ENCODE assay signal across 8 cellular contexts in the genomic region with DNA sequence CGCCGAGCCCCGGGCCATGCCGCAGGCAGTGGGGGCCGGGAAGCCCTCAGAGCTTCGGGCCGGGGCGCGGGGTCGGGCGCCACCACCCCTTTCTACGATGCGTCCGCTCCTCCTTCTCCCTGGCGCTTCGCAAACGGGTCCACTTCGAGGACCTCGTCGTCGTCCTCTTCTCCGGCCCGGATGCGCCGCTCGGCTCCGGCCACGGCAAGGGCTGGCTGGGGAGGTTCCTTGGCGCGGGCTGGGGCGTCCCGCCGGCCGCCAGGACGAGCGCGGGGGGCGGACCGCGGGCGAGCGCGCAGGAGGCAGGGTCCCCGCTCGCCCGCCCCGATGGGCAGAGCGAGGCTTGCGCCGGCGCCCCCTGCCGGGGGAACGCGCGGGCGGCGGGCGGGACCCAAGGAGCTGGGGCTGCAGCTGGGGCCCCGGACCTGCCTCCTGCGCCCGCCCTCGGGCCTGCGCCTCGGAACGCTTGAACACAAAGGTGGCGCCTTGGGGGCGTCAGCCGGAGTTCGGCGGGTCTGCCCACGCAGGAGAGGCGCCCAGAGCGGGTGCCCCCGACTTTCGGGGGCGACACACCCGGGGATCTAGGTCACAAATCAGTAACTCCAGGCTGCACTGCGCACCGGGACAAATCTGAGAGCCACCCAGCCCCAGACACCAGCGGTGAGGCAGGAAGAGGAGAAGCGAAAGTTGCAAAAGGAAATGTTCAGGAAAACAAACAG. TPM values are rescaled to one million over a fixed set of nuclear protein-coding genes. Genes with fewer than 3 reads are reported as not detected.
DNase-seq lines count a peak whose midpoint lies in the region; ATAC-seq, FAIRE-seq and TF ChIP-seq lines count a peak whose summit lies in the region.

A gene (minus strand): TSS at position 283 of the 719 bp plus-strand sequence.

- H3K27ac ChIP-seq in K562 (ENCODE audit: extremely low read depth, low read depth, low read length) = peak within 1 kb of the TSS; percentile 79

- POLR2A ChIA-PET in K562 (lab: Yijun Ruan, JAX) = interaction anchor here (0.5 to 1.4 kb wide), 5 partner anchors 9 to 173 kb away, joined by 3 to 6 read pairs (median 4); no protein-coding TSS in a partner anchor

- peaks cover 21% of the 10 kb centered on the region for H3K4me1 Mint-ChIP-seq in HFFc6 (ENCODE audit: low read depth)

- H2AFZ ChIP-seq in K562 (ENCODE audit: low read depth, low read length) = peak within 1 kb of the TSS; percentile 93

- peaks cover 5% of the 10 kb centered on the region; the same call in 1 of the 2 replicates for H3K36me3 Mint-ChIP-seq in HFFc6 (ENCODE audit: low read depth)

- H3K4me1 ChIP-seq in K562 (replicated peaks in 1 of 2; ENCODE audit: control insufficient read depth in 2 of 2, insufficient read depth in 2 of 2, low read length in 2 of 2) = peaks cover 16 to 28% of the 10 kb centered on the region in 2 experiments; a peak in 4 of 5 replicates

- peak; percentile 77 for ATAC-seq in K562
- ATAC-seq in HG02970 (IDR thresholded peaks at IDR 0.05; ENCODE audit: low FRiP score, unreplicated experiment) = no peak
- ATAC-seq in GM19324 (IDR thresholded peaks at IDR 0.05; ENCODE audit: low FRiP score, unreplicated experiment) = no peak

- H3K27me3 Mint-ChIP-seq in HFFc6 (ENCODE audit: insufficient read depth) = peaks cover 31% of the 10 kb centered on the region

- peak; percentile 47; the same call in 1 of the 2 replicates for TF ChIP-seq POLR2A in K562 (conservative IDR thresholded peaks at IDR 0.05)

- no TSS peak for BruUV-seq in K562 (replicated peaks; lab: Mats Ljungman, UMichigan)

- TF ChIP-seq RAD21 in K562 (CRISPR knock-in tag; conservative IDR thresholded peaks at IDR 0.05 in 1 of 2, IDR thresholded peaks at IDR 0.05 in 1 of 2) = peak; percentile 72 to 87

- H3K9me3 ChIP-seq in K562 (replicated peaks; ENCODE audit: control insufficient read depth, insufficient read depth, low read depth, low read length) (peaks cover 4% of the 10 kb centered on the region; the same call in 1 of the 2 replicates), iPS-18c (ENCODE audit: control insufficient read depth, insufficient read depth, low read length) (peaks cover 4% of the 10 kb centered on the region)

- in situ Hi-C loops in K562 (cut with MboI) = loop anchor here (5.0 to 10.0 kb wide), 2 partner anchors 38 to 185 kb away; no protein-coding TSS in a partner anchor

- H3K9me1 ChIP-seq in K562 (ENCODE audit: control insufficient read depth, insufficient read depth, low read length) = no peaks in the 10 kb centered on the region

- DNase-seq in DMS153 treated with DMSO at 0.1 percent for 48 hours (lab: John Stamatoyannopoulos, UW; ENCODE audit: unreplicated experiment) (peak; percentile 44), HFFc6 (no peak), SHP77 (lab: John Stamatoyannopoulos, UW) (peak; percentile 67 to 68), K562 (ENCODE audit: extremely low read depth in 1 of 4, low spot score in 3 of 4) (peak; percentile 88 to 91 (median 90)), smooth muscle cell of the brain vasculature (ENCODE audit: low read depth, low spot score) (peak; percentile 29)

- WGBS in K562 (ENCODE audit: insufficient coverage, low coverage, missing lambda C conversion rate) = 2% methylated on average over 54 of the region's 81 CpGs

- TF ChIP-seq CTCF in HFFc6 (IDR thresholded peaks at IDR 0.05) (peak; percentile 73), K562 (IDR thresholded peaks at IDR 0.05 in 2 of 3, conservative IDR thresholded peaks at IDR 0.05 in 1 of 3; ENCODE audit: insufficient read depth in 2 of 3, low read depth in 1 of 3, low read length in 3 of 3) (peak; percentile 54 to 84 (median 78))

- H3K36me3 ChIP-seq in K562 (ENCODE audit: control insufficient read depth, insufficient read depth, low read length) = no peaks in the 10 kb centered on the region

- H3K9ac ChIP-seq in K562 (ENCODE audit: insufficient read depth in 1 of 2, low read depth in 2 of 2, low read length in 2 of 2) = peak within 1 kb of the TSS; percentile 73 to 95

- H4K20me1 ChIP-seq in K562 (replicated peaks; ENCODE audit: control insufficient read depth, insufficient read depth, low read length) = no peaks in the 10 kb centered on the region

- no peak within 1 kb of the TSS for H3K27ac Mint-ChIP-seq in HFFc6

- peak within 1 kb of the TSS; percentile 66 for H3K4me3 Mint-ChIP-seq in HFFc6

- H3K4me2 ChIP-seq in K562 (ENCODE audit: insufficient read depth, low read length) = peak within 1 kb of the TSS; percentile 87

- intact Hi-C loops in K562 (cut with micrococcal nuclease) = loop anchor here (1.0 to 5.0 kb wide), 2 partner anchors 148 to 175 kb away; no protein-coding TSS in a partner anchor

- peak within 1 kb of the TSS; percentile 80 for H3K4me3 ChIP-seq in K562
- peak within 1 kb of the TSS; percentile 87 for H3K4me3 ChIP-seq in iPS-18c (ENCODE audit: insufficient read depth, low read depth, low read length)

- peaks cover 5% of the 10 kb centered on the region for H3K9me3 Mint-ChIP-seq in HFFc6

- no peak for TF ChIP-seq EP300 in K562 (IDR thresholded peaks at IDR 0.05; ENCODE audit: low read length)

- no peaks in the 10 kb centered on the region for H3K27me3 ChIP-seq in K562 (ENCODE audit: control insufficient read depth in 2 of 2, insufficient read depth in 2 of 2, low read length in 2 of 2)

- CTCF ChIA-PET in K562 (lab: Yijun Ruan, JAX; ENCODE audit: low intra/inter-chr PET ratio) = interaction anchor here (1.7 to 1.9 kb wide), 2 partner anchors 174 to 192 kb away, joined by 6 to 16 read pairs; no protein-coding TSS in a partner anchor

- H3K79me2 ChIP-seq in K562 (ENCODE audit: control insufficient read depth, insufficient read depth, low read length) = peaks cover 49% of the 10 kb centered on the region

- no peak for FAIRE-seq in K562 (lab: Jason Lieb, UNC)

TF ChIP-seq in K562, 482 proteins besides CTCF, POLR2A, EP300 and RAD21 (continues in another document):
- peak; percentile 34; the same call in 1 of the 2 replicates for TF ChIP-seq CBX1 (IDR thresholded peaks at IDR 0.05; ENCODE audit: low read depth)
- no peak for TF ChIP-seq ATF1 (CRISPR knock-in tag; IDR thresholded peaks at IDR 0.05)
- TF ChIP-seq ATF1 (tag; IDR thresholded peaks at IDR 0.05) = 0 out of 2 replicates have a peak, but pooled peaks have one; percentile 33
- no peak for TF ChIP-seq RFX1 (IDR thresholded peaks at IDR 0.05)
- TF ChIP-seq ZNF263 (CRISPR knock-in tag; IDR thresholded peaks at IDR 0.05; ENCODE audit: borderline replicate concordance) = peak; percentile 53; the same call in 1 of the 2 replicates
- TF ChIP-seq, protein P1, sequence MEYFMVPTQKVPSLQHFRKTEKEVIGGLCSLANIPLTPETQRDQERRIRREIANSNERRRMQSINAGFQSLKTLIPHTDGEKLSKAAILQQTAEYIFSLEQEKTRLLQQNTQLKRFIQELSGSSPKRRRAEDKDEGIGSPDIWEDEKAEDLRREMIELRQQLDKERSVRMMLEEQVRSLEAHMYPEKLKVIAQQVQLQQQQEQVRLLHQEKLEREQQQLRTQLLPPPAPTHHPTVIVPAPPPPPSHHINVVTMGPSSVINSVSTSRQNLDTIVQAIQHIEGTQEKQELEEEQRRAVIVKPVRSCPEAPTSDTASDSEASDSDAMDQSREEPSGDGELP (CRISPR knock-in tag; IDR thresholded peaks at IDR 0.05; ENCODE audit: borderline replicate concordance) = peak; percentile 72; the same call in 1 of the 2 replicates
- TF ChIP-seq SIN3B (IDR thresholded peaks at IDR 0.05; ENCODE audit: low read depth) = peak; percentile 50; the same call in 1 of the 2 replicates
- no peak for TF ChIP-seq KLF6 (CRISPR knock-in tag; IDR thresholded peaks at IDR 0.05; ENCODE audit: borderline replicate concordance)
- TF ChIP-seq, protein P2, sequence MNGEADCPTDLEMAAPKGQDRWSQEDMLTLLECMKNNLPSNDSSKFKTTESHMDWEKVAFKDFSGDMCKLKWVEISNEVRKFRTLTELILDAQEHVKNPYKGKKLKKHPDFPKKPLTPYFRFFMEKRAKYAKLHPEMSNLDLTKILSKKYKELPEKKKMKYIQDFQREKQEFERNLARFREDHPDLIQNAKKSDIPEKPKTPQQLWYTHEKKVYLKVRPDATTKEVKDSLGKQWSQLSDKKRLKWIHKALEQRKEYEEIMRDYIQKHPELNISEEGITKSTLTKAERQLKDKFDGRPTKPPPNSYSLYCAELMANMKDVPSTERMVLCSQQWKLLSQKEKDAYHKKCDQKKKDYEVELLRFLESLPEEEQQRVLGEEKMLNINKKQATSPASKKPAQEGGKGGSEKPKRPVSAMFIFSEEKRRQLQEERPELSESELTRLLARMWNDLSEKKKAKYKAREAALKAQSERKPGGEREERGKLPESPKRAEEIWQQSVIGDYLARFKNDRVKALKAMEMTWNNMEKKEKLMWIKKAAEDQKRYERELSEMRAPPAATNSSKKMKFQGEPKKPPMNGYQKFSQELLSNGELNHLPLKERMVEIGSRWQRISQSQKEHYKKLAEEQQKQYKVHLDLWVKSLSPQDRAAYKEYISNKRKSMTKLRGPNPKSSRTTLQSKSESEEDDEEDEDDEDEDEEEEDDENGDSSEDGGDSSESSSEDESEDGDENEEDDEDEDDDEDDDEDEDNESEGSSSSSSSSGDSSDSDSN (IDR thresholded peaks at IDR 0.05; ENCODE audit: borderline replicate concordance in 1 of 2, low read depth in 2 of 2, low read length in 2 of 2) = peak; percentile 47 to 86; a peak in 2 of 4 replicates
- TF ChIP-seq SIN3A (IDR thresholded peaks at IDR 0.05; ENCODE audit: borderline replicate concordance in 2 of 2, control insufficient read depth in 1 of 2, low read depth in 2 of 2, low read length in 2 of 2) = peak; percentile 47 to 60; a peak in 1 of 4 replicates

RNA-seq across cellular contexts. Expression of the gene that starts here (rescaled TPM):
- total RNA-seq in HFFc6 (2021; fragmentation: NEBNext Ultra II Directional; extraction: Animal tissue kit (Norgen Biotek cat#: 25700)) = under 1 TPM in 1 of 6 experiments, not detected in 5; 0.09 TPM
- 55.8 and 56.6 TPM in 2 replicates for total RNA-seq in K562 (2011; cell fraction: chromatin; rRNA removed; ENCODE audit: low replicate concordance)
- 56.9 and 60.5 TPM in 2 replicates for total RNA-seq in K562 (2011; cell fraction: nucleolus; rRNA removed)
- 36.5 and 49.8 TPM in 2 replicates for total RNA-seq in K562 (2011; cell fraction: nucleoplasm; rRNA removed)
- 15.3 and 18.2 TPM in 2 replicates for total RNA-seq in K562 (2014; rRNA removed)
- 11.4 and 17.3 TPM in 2 replicates for total RNA-seq in K562 (2014; rRNA removed; fragmentation: Illumina TruSeq; extraction: Trizol)
- 15.4 and 17.9 TPM in 2 replicates for total RNA-seq in K562 (2015; rRNA removed; fragmentation: Illumina TruSeq; extraction: Trizol)
- 33.6 and 33.8 TPM in 2 replicates for total RNA-seq in K562 (2021)
- polyA plus RNA-seq in K562 (2011; rRNA removed) = 7.7 and 8.1 TPM in 2 replicates
- 7.9 and 16.6 TPM in 2 replicates for polyA plus RNA-seq in K562 (2011; cell fraction: cytosol; rRNA removed)
- polyA plus RNA-seq in K562 (2011; cell fraction: nucleus; rRNA removed) = 11.8 and 20.5 TPM in 2 replicates
- 16.8 and 25.3 TPM in 2 replicates for polyA plus RNA-seq in K562 (2012)
- 14.2 and 18.3 TPM in 2 replicates for polyA plus RNA-seq in K562 (2014; fragmentation: Illumina TruSeq; extraction: Trizol)
- polyA plus RNA-seq in K562 (2014; fragmentation: Nextera tagmentation; extraction: Ambion mirVana) = 1 to 10 TPM; 5.6 to 6.0 TPM
- 12.5 and 17.2 TPM in 2 replicates for polyA plus RNA-seq in K562 (2014; rRNA removed)
- polyA minus RNA-seq in K562 (2011; rRNA and poly(A)+ RNA removed) = 11.9 and 15.1 TPM in 2 replicates
- polyA minus RNA-seq in K562 (2011; cell fraction: cytosol; rRNA and poly(A)+ RNA removed) = 16.4 and 18.1 TPM in 2 replicates
- polyA minus RNA-seq in K562 (2011; cell fraction: nucleus; rRNA and poly(A)+ RNA removed) = 12.5 and 14.1 TPM in 2 replicates

Comparison
In these comparisons a context has a peak if more than half of its experiments do, and no peak if none do; other contexts are left out.
1. RNA of the gene that starts here (total RNA-seq): 11.4 to 60.5 TPM in K562; 0.09 TPM in HFFc6; every median in the first group is over 10 times any median in the second.